In genomic region chr14:96911499-96912130, GRCh38 we compare ENCODE assay signal across 29 cellular contexts.
A peak's percentile ranks its signal among the peaks of the same experiment; 100 is the strongest.
DNase-seq lines count a peak whose midpoint lies in the region; ATAC-seq, FAIRE-seq and TF ChIP-seq lines count a peak whose summit lies in the region.
"Had no signal": no experiment of that assay in that cellular context is flagged by ENCODE, and none has a peak within 500 bp of the region (broad histone marks: within the 10 kb centered on the region; RNA-seq: fewer than 3 reads in every experiment).

No MANE protein-coding gene starts in this region.

- H3K27me3 ChIP-seq in K562 (ENCODE audit: control insufficient read depth in 2 of 2, insufficient read depth in 2 of 2, low read length in 2 of 2) (no peaks in the 10 kb centered on the region), ovary (no peaks in the 10 kb centered on the region)
- H3K27me3 ChIP-seq: brain microvascular endothelial cell had no signal

- H3K4me3 ChIP-seq in K562, result no peak overlapping the region
- no peak overlapping the region for H3K4me3 ChIP-seq in ovary
- H3K4me3 ChIP-seq: PC-9 had no signal

- peaks cover 9% of the 10 kb centered on the region for H3K9me3 ChIP-seq in K562 (replicated peaks; ENCODE audit: control insufficient read depth, insufficient read depth, low read depth, low read length)
- H3K9me3 ChIP-seq in ovary, result no peaks in the 10 kb centered on the region

- H3K27ac ChIP-seq in K562 (ENCODE audit: extremely low read depth, low read depth, low read length), result no peak overlapping the region
- no peak overlapping the region for H3K27ac ChIP-seq in ovary
- H3K27ac ChIP-seq: brain microvascular endothelial cell, C4-2B, epithelial cell of prostate, PC-9 had no signal

- TF ChIP-seq EP300 in K562 (IDR thresholded peaks at IDR 0.05; ENCODE audit: low read length), result no peak
- TF ChIP-seq EP300 in ovary (IDR thresholded peaks at IDR 0.05), result no peak

- H4K20me1 ChIP-seq in K562 (replicated peaks; ENCODE audit: control insufficient read depth, insufficient read depth, low read length), result no peaks in the 10 kb centered on the region

- no peaks in the 10 kb centered on the region for H3K4me1 Mint-ChIP-seq in glutamatergic neuron (ENCODE audit: low read depth, unreplicated experiment)

- no peak for TF ChIP-seq RAD21 in K562 (CRISPR knock-in tag; conservative IDR thresholded peaks at IDR 0.05 in 1 of 2, IDR thresholded peaks at IDR 0.05 in 1 of 2)

- ATAC-seq in K562, result no peak
- ATAC-seq: stimulated activated naive B cell treated with anti-CD40 and anti-IgM and Interleukin-4, amounts not matched to agents 10 μg/mL and 1 μg/mL and 100 μg/mL, for 72 hours had no signal

- H3K36me3 Mint-ChIP-seq in glutamatergic neuron (ENCODE audit: unreplicated experiment), result peaks cover 35% of the 10 kb centered on the region

- peaks cover 3% of the 10 kb centered on the region for H3K9me3 Mint-ChIP-seq in glutamatergic neuron (ENCODE audit: unreplicated experiment)

- 40% methylated on average over 6 of the region's 6 CpGs for WGBS in K562 (ENCODE audit: insufficient coverage, low coverage, missing lambda C conversion rate)
- 2 to 21% (median 7%) methylated on average over 6 of the region's 6 CpGs for WGBS in ovary, 3 donors

- TF ChIP-seq CTCF in K562 (IDR thresholded peaks at IDR 0.05 in 2 of 3, conservative IDR thresholded peaks at IDR 0.05 in 1 of 3; ENCODE audit: insufficient read depth in 2 of 3, low read depth in 1 of 3, low read length in 3 of 3) (no peak), glutamatergic neuron (IDR thresholded peaks at IDR 0.05; ENCODE audit: partially characterized antibody, unreplicated experiment) (no peak), ovary (IDR thresholded peaks at IDR 0.05) (no peak)

- in situ Hi-C loops in K562 (cut with MboI), result no loop called here

- no peak overlapping the region for H2AFZ ChIP-seq in K562 (ENCODE audit: low read depth, low read length)
- H2AFZ ChIP-seq: PC-9 had no signal

- no peak overlapping the region for H3K4me2 ChIP-seq in K562 (ENCODE audit: insufficient read depth, low read length)
- H3K4me2 ChIP-seq: PC-9 had no signal

- H3K4me1 ChIP-seq in K562 (replicated peaks in 1 of 2; ENCODE audit: control insufficient read depth in 2 of 2, insufficient read depth in 2 of 2, low read length in 2 of 2) (peaks cover 0 to under 1% of the 10 kb centered on the region in 2 experiments; a peak in 2 of 5 replicates), ovary (ENCODE audit: insufficient read depth) (no peaks in the 10 kb centered on the region)

- POLR2A ChIA-PET in K562 (lab: Yijun Ruan, JAX), result no interaction called here

- peaks cover 9% of the 10 kb centered on the region for H3K27me3 Mint-ChIP-seq in glutamatergic neuron (ENCODE audit: unreplicated experiment)
- H3K27me3 Mint-ChIP-seq: stimulated activated naive B cell treated with anti-CD40 and anti-IgM and Interleukin-4, amounts not matched to agents 10 μg/mL and 1 μg/mL and 100 μg/mL, for 72 hours had no signal

- intact Hi-C loops in K562 (cut with micrococcal nuclease) (no loop called here), ovary (cut with DNase I) (no loop called here)

- H3K9ac ChIP-seq in K562 (ENCODE audit: insufficient read depth in 1 of 2, low read depth in 2 of 2, low read length in 2 of 2), result no peak overlapping the region

- CTCF ChIA-PET in K562 (lab: Yijun Ruan, JAX; ENCODE audit: low intra/inter-chr PET ratio), result no interaction called here

- BruUV-seq in K562 (replicated peaks; lab: Mats Ljungman, UMichigan), result no TSS peak

- DNase-seq in stimulated activated CD4-positive, alpha-beta T cell treated with anti-CD3 and anti-CD28 coated beads, Interleukin-1b, Interleukin-23, amount 100 ng/mL, for 48 hours, result peak; percentile 6
- no peak for DNase-seq in stimulated activated CD4-positive, alpha-beta T cell treated with anti-CD3 and anti-CD28 coated beads, Interleukin-15, amount 100 ng/mL, for 24 hours
- DNase-seq in RPMI7951 (ENCODE audit: low read depth) (peak; percentile 43), K562 (ENCODE audit: extremely low read depth in 1 of 4, low spot score in 3 of 4) (no peak), glutamatergic neuron (no peak), ovary (no peak), hippocampal formation (lab: John Stamatoyannopoulos, UW) (no peak)
- peak; percentile 26 for DNase-seq in stimulated activated CD8-positive, alpha-beta memory T cell treated with anti-CD3 and anti-CD28 coated beads, Interleukin-4, amount 100 ng/mL, for 48 hours
- DNase-seq: activated CD4-positive, CD25-positive, alpha-beta regulatory T cell; activated CD8-positive, alpha-beta memory T cell treated with anti-CD3 and anti-CD28 coated beads for 24 hours; activated naive CD4-positive, alpha-beta T cell; amniotic stem cell; brain microvascular endothelial cell; effector CD4-positive, alpha-beta T cell; NCI-H1092 treated with DMSO at 0.1 percent for 48 hours; NCI-H187; NCI-H2171 treated with DMSO at 0.1 percent for 48 hours; NCI-H524; PC-9; SHP77; stimulated activated CD4-positive, alpha-beta T cell treated with anti-CD3 and anti-CD28 coated beads, Interleukin-4, amount 100 ng/mL, for 1 hour; stimulated activated naive B cell treated with anti-CD40 and anti-IgM and Interleukin-4, amounts not matched to agents 10 μg/mL and 1 μg/mL and 100 μg/mL, for 72 hours; T-helper 9 cell had no signal

- H3K4me3 Mint-ChIP-seq in glutamatergic neuron (ENCODE audit: unreplicated experiment), result no peak overlapping the region
- H3K4me3 Mint-ChIP-seq: nephron; stimulated activated naive B cell treated with anti-CD40 and anti-IgM and Interleukin-4, amounts not matched to agents 10 μg/mL and 1 μg/mL and 100 μg/mL, for 72 hours had no signal

- H3K79me2 ChIP-seq in K562 (ENCODE audit: control insufficient read depth, insufficient read depth, low read length), result no peaks in the 10 kb centered on the region

- peaks cover 3% of the 10 kb centered on the region; the same call in 1 of the 3 replicates for H3K36me3 ChIP-seq in K562 (ENCODE audit: control insufficient read depth, insufficient read depth, low read length)
- no peaks in the 10 kb centered on the region for H3K36me3 ChIP-seq in ovary
- H3K36me3 ChIP-seq: brain microvascular endothelial cell had no signal

- H3K27ac Mint-ChIP-seq in glutamatergic neuron (ENCODE audit: unreplicated experiment), result no peak overlapping the region
- H3K27ac Mint-ChIP-seq: IgD-negative memory B cell; stimulated activated naive B cell treated with anti-CD40 and anti-IgM and Interleukin-4, amounts not matched to agents 10 μg/mL and 1 μg/mL and 100 μg/mL, for 72 hours had no signal

- FAIRE-seq in K562 (lab: Jason Lieb, UNC), result peak; percentile 71
- FAIRE-seq: keratinocyte, urothelium cell line had no signal

- H3K9me1 ChIP-seq in K562 (ENCODE audit: control insufficient read depth, insufficient read depth, low read length), result no peaks in the 10 kb centered on the region

- TF ChIP-seq POLR2A in K562 (conservative IDR thresholded peaks at IDR 0.05) (no peak), ovary (IDR thresholded peaks at IDR 0.05) (no peak)

TF ChIP-seq in K562, 482 proteins besides CTCF, POLR2A, EP300 and RAD21:
- no peak for TF ChIP-seq ZNF24 (IDR thresholded peaks at IDR 0.05)
- TF ChIP-seq RBM39 (optimal IDR thresholded peaks at IDR 0.05; ENCODE audit: low read depth, low read length), result no peak
- no peak for TF ChIP-seq SMARCC2 (IDR thresholded peaks at IDR 0.05; ENCODE audit: low read depth)
- no peak for TF ChIP-seq SRSF3 (IDR thresholded peaks at IDR 0.05; ENCODE audit: insufficient read depth, low read length)
- no peak for TF ChIP-seq SMC3 (conservative IDR thresholded peaks at IDR 0.05; ENCODE audit: insufficient read depth, low read depth, low read length)
- no peak for TF ChIP-seq MYNN (IDR thresholded peaks at IDR 0.05)
- TF ChIP-seq MYNN (CRISPR knock-in tag; IDR thresholded peaks at IDR 0.05), result no peak
- no peak for TF ChIP-seq ZEB2 (IDR thresholded peaks at IDR 0.05)
- no peak for TF ChIP-seq MCM5 (IDR thresholded peaks at IDR 0.05; ENCODE audit: low read depth)
- no peak for TF ChIP-seq ZNF41 (CRISPR knock-in tag; conservative IDR thresholded peaks at IDR 0.05)
- no peak for TF ChIP-seq BRD9 (IDR thresholded peaks at IDR 0.05; ENCODE audit: low read depth, partially characterized antibody)
- TF ChIP-seq XRCC3 (IDR thresholded peaks at IDR 0.05), result no peak

Comparison
In these comparisons a context has a peak if more than half of its experiments do, and no peak if none do; other contexts are left out.
1. DNase-seq: peak in stimulated activated CD4-positive, alpha-beta T cell treated with anti-CD3 and anti-CD28 coated beads, Interleukin-1b, Interleukin-23, amount 100 ng/mL, for 48 hours (single experiment), RPMI7951 (single experiment) and stimulated activated CD8-positive, alpha-beta memory T cell treated with anti-CD3 and anti-CD28 coated beads, Interleukin-4, amount 100 ng/mL, for 48 hours (single experiment); none in stimulated activated CD4-positive, alpha-beta T cell treated with anti-CD3 and anti-CD28 coated beads, Interleukin-15, amount 100 ng/mL, for 24 hours (single experiment), K562 (0 of 4), glutamatergic neuron (single experiment), ovary (0 of 5) and hippocampal formation (0 of 2).